ENCODE assay signal across 1 cellular context in genomic region chr1:53681647-53682368, GRCh38.
TF ChIP-seq lines count a peak whose summit lies in the region.

No MANE protein-coding gene starts in this region.

TF ChIP-seq in IMR-90, 13 proteins besides CTCF, POLR2A, EP300 and RAD21 (continued from another document):
- TF ChIP-seq SMC3 (IDR thresholded peaks at IDR 0.05; ENCODE audit: low read depth, low read length) (no peak), USF2 (IDR thresholded peaks at IDR 0.05; ENCODE audit: low read depth, low read length) (no peak), MAFK (IDR thresholded peaks at IDR 0.05; ENCODE audit: low read depth, low read length) (no peak), MAZ (IDR thresholded peaks at IDR 0.05; ENCODE audit: borderline replicate concordance, low read depth, low read length) (no peak)
